9 cellular contexts compared by ENCODE assay signal in genomic region chr19:52691215-52691610, GRCh38. TPM values are rescaled to one million over a fixed set of nuclear protein-coding genes. Genes with fewer than 3 reads are reported as not detected.
A peak's percentile ranks its signal among the peaks of the same experiment; 100 is the strongest.
DNase-seq lines count a peak whose midpoint lies in the region; TF ChIP-seq lines count a peak whose summit lies in the region.
"Had no signal": no experiment of that assay in that cellular context is flagged by ENCODE, and none has a peak within 500 bp of the region (broad histone marks: within the 10 kb centered on the region; RNA-seq: fewer than 3 reads in every experiment).

No MANE protein-coding gene starts in this region.

- no peak for DNase-seq in CD14-positive monocyte (ENCODE audit: low spot score)
- no peak for DNase-seq in PC-9
- no peak for DNase-seq in osteoblast (ENCODE audit: insufficient read length, low spot score, missing footprints)
- DNase-seq in H7: no peak
- no peak for DNase-seq in iPS-NIHi11 (ENCODE audit: low spot score)
- DNase-seq in glomerular visceral epithelial cell (ENCODE audit: extremely low spot score): no peak
- no peak for DNase-seq in MV-4-11 (lab: John Stamatoyannopoulos, UW)
- DNase-seq: NCI-H1436 treated with DMSO at 0.1 percent for 48 hours had no signal

- POLR2A ChIA-PET in PC-9 (lab: Charles Lee; ENCODE audit: unreplicated experiment): no interaction called here

- intact Hi-C loops in CD14-positive monocyte (cut with micrococcal nuclease) (loop anchor here in 1 of 2 donors (5.0 kb wide), 1 partner anchor 54 kb away; the partner anchor contains the start of gene ZNF83), PC-9 (cut with micrococcal nuclease; ENCODE audit: unreplicated experiment) (no loop called here)

- peak overlapping the region; percentile 91; the same call in 1 of the 2 replicates for H3K4me3 ChIP-seq in PC-9
- H3K4me3 ChIP-seq in endocrine pancreas (ENCODE audit: control insufficient read depth, insufficient read depth, low read length): peak overlapping the region; percentile 42
- peak overlapping the region; percentile 98 for H3K4me3 ChIP-seq in osteoblast (ENCODE audit: insufficient read depth, low read length)
- H3K4me3 ChIP-seq in H7 (ENCODE audit: insufficient read depth, low read depth, low read length): no peak overlapping the region

- H3K27me3 ChIP-seq in PC-9 (ENCODE audit: insufficient read depth, low read depth) (no peaks in the 10 kb centered on the region), endocrine pancreas (ENCODE audit: control insufficient read depth, insufficient read depth, low read length) (no peaks in the 10 kb centered on the region), osteoblast (ENCODE audit: insufficient read depth, low read length) (no peaks in the 10 kb centered on the region), H7 (ENCODE audit: control insufficient read depth, insufficient read depth, low read length) (peaks cover 5% of the 10 kb centered on the region; the same call in 1 of the 2 replicates)

- BruUV-seq in PC-9 (replicated peaks; lab: Mats Ljungman, UMichigan): no TSS peak

- no peaks in the 10 kb centered on the region for H3K36me3 ChIP-seq in PC-9 (ENCODE audit: low read depth)
- no peaks in the 10 kb centered on the region for H3K36me3 ChIP-seq in endocrine pancreas (ENCODE audit: control insufficient read depth, insufficient read depth, low read length)
- no peaks in the 10 kb centered on the region for H3K36me3 ChIP-seq in osteoblast (ENCODE audit: insufficient read depth, low read length)
- no peaks in the 10 kb centered on the region for H3K36me3 ChIP-seq in H7 (replicated peaks; ENCODE audit: control insufficient read depth, insufficient read depth, low read length)

- H3K36me3 Mint-ChIP-seq in CD14-positive monocyte: peaks cover 0 to 2% of the 10 kb centered on the region in 2 donors

- H2AFZ ChIP-seq in PC-9 (no peak overlapping the region), osteoblast (ENCODE audit: low read length) (peak overlapping the region; percentile 96)

- H3K4me2 ChIP-seq in PC-9 (peak overlapping the region; percentile 98; the same call in 1 of the 2 replicates), osteoblast (ENCODE audit: insufficient read depth, low read length) (peak overlapping the region; percentile 90)

- H3K27me3 Mint-ChIP-seq in CD14-positive monocyte (ENCODE audit: low read depth in 3 of 3): peaks cover 0 to 10% (median 0%) of the 10 kb centered on the region in 3 donors

- peak overlapping the region; percentile 61 to 94 (median 86) for H3K27ac Mint-ChIP-seq in CD14-positive monocyte

- peaks cover 35% of the 10 kb centered on the region for H3K4me1 Mint-ChIP-seq in CD14-positive monocyte

- peak overlapping the region; percentile 96 to 99 for H3K4me3 Mint-ChIP-seq in CD14-positive monocyte

- H3F3A ChIP-seq in PC-9 (ENCODE audit: insufficient read depth, low read depth): peaks cover 24% of the 10 kb centered on the region

- no peaks in the 10 kb centered on the region for H3K9me2 ChIP-seq in PC-9 (ENCODE audit: insufficient read depth)

- H3K79me2 ChIP-seq in PC-9 (ENCODE audit: low read depth): peaks cover 24% of the 10 kb centered on the region
- H3K79me2 ChIP-seq in osteoblast (ENCODE audit: insufficient read depth, low read length): peaks cover 30% of the 10 kb centered on the region

- H3K9me3 ChIP-seq in PC-9 (ENCODE audit: insufficient read depth, low read depth) (peaks cover 31% of the 10 kb centered on the region), endocrine pancreas (ENCODE audit: control insufficient read depth, low read length) (no peaks in the 10 kb centered on the region), osteoblast (ENCODE audit: low read depth, low read length) (no peaks in the 10 kb centered on the region)

- no peak for TF ChIP-seq CTCF in CD14-positive monocyte (IDR thresholded peaks at IDR 0.05)
- no peak for TF ChIP-seq CTCF in PC-9 (conservative IDR thresholded peaks at IDR 0.05)
- TF ChIP-seq CTCF in osteoblast (IDR thresholded peaks at IDR 0.05; ENCODE audit: extremely low read depth, low read depth, low read length): no peak

- CTCF ChIA-PET in PC-9 (lab: Charles Lee): interaction anchor here (0.6 to 0.7 kb wide), 2 partner anchors 10 to 44 kb away, joined by 3 to 6 read pairs; no protein-coding TSS in a partner anchor

- peak overlapping the region; percentile 51 for H3K9ac ChIP-seq in endocrine pancreas (ENCODE audit: control insufficient read depth, insufficient read depth, low read length)

- H3K4me1 ChIP-seq in PC-9 (replicated peaks; ENCODE audit: insufficient read depth) (peaks cover 26% of the 10 kb centered on the region), endocrine pancreas (ENCODE audit: control insufficient read depth, insufficient read depth, low read length) (no peaks in the 10 kb centered on the region), osteoblast (ENCODE audit: insufficient read depth, low read length) (peaks cover 20% of the 10 kb centered on the region)

- peaks cover 7 to 62% (median 29%) of the 10 kb centered on the region in 7 donors for H3K9me3 Mint-ChIP-seq in CD14-positive monocyte

- H3K27ac ChIP-seq in PC-9: no peak overlapping the region
- H3K27ac ChIP-seq in osteoblast (ENCODE audit: low read depth, low read length): peak overlapping the region; percentile 84

- H4K20me1 ChIP-seq in PC-9 (ENCODE audit: insufficient read depth) (no peaks in the 10 kb centered on the region), osteoblast (ENCODE audit: insufficient read depth, low read length) (no peaks in the 10 kb centered on the region)

RNA-seq across cellular contexts. Expression of gene ZNF611, which starts 43.6 kb away (rescaled TPM):
- 10 to 100 TPM; 12.0 to 20.2 TPM for polyA plus RNA-seq in CD14-positive monocyte
- total RNA-seq in PC-9 (2021): 25.5 and 26.2 TPM in 2 replicates
- 10.5 and 15.3 TPM in 2 replicates for total RNA-seq in osteoblast
- 10.0 and 10.7 TPM in 2 replicates for total RNA-seq in H7 (2014; rRNA removed; shearing (Covaris generic))

RNA-seq across cellular contexts. Expression of gene ZNF83, which starts 53.1 kb away (rescaled TPM):
- 1 to 10 TPM; 2.4 to 7.2 TPM for polyA plus RNA-seq in CD14-positive monocyte
- total RNA-seq in PC-9 (2021) (54.6 and 60.6 TPM in 2 replicates), osteoblast (52.8 and 59.5 TPM in 2 replicates)
- total RNA-seq in H7 (2014; rRNA removed; shearing (Covaris generic)): 16.5 and 35.1 TPM in 2 replicates
